1 cellular context compared by ENCODE assay signal in the genomic region with DNA sequence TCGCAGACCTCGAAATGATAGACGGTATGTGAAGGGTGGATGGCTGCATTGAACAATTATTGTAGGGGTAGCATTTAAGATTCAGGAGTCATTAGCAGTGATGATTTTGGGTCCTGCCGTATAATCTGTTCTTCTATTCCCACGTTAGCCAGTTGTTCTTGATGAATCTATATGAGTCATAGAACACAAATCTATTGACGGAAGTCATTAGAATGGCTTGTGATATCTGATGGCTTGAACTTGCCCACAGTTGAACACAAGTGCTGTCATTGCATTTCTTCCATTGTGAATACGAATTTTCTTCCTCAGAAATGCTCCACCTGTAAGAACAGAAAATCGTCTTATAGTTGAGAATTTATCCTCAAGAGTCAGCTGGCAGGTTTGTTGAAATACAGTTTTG.
TF ChIP-seq lines count a peak whose summit lies in the region.

No MANE protein-coding gene starts in this region.

TF ChIP-seq in endothelial cell of umbilical vein, 7 proteins besides CTCF, POLR2A, EP300 and RAD21:
- TF ChIP-seq JUN (IDR thresholded peaks at IDR 0.05; ENCODE audit: borderline replicate concordance, insufficient read depth, insufficient read length, low read depth), result peak; percentile 87
- no peak for TF ChIP-seq EZH2 (IDR thresholded peaks at IDR 0.05; ENCODE audit: borderline replicate concordance, low read depth, low read length, severe bottlenecking)
- TF ChIP-seq FOS (IDR thresholded peaks at IDR 0.05; ENCODE audit: borderline replicate concordance, insufficient read depth, low read length), result peak; percentile 37
- no peak for TF ChIP-seq MYC (IDR thresholded peaks at IDR 0.05; ENCODE audit: low read depth, low read length)
- TF ChIP-seq GATA2 (IDR thresholded peaks at IDR 0.05; ENCODE audit: insufficient read depth, insufficient read length, low read depth, low read length), result peak; percentile 63
